Comparison of ENCODE assay signal across 23 cellular contexts in genomic region chr4:138290803-138291202, GRCh38. TPM values are rescaled to one million over a fixed set of nuclear protein-coding genes. Genes with fewer than 3 reads are reported as not detected.
DNase-seq lines count a peak whose midpoint lies in the region; ATAC-seq and TF ChIP-seq lines count a peak whose summit lies in the region.
"Had no signal": no experiment of that assay in that cellular context is flagged by ENCODE, and none has a peak within 500 bp of the region (broad histone marks: within the 10 kb centered on the region; RNA-seq: fewer than 3 reads in every experiment).

No MANE protein-coding gene starts in this region.

- TF ChIP-seq EP300 in upper lobe of left lung (IDR thresholded peaks at IDR 0.05): no peak

- no peak for TF ChIP-seq POLR2A in upper lobe of left lung (IDR thresholded peaks at IDR 0.05)

- no peaks in the 10 kb centered on the region for H3K9me3 ChIP-seq in upper lobe of left lung
- H3K9me3 ChIP-seq: BLaER1, Peyer's patch had no signal

- no peaks in the 10 kb centered on the region for H3K27me3 ChIP-seq in upper lobe of left lung
- H3K27me3 ChIP-seq: BLaER1, Peyer's patch had no signal

- DNase-seq in NCI-H748 (lab: John Stamatoyannopoulos, UW; ENCODE audit: unreplicated experiment): peak; percentile 22
- no peak for DNase-seq in NCI-H748 treated with DMSO at 0.1 percent for 48 hours (lab: John Stamatoyannopoulos, UW)
- DNase-seq in M059J (ENCODE audit: low read depth): peak; percentile 32
- peak; percentile 7 for DNase-seq in fibroblast of gingiva (ENCODE audit: low read depth)
- no peak for DNase-seq in upper lobe of left lung
- DNase-seq in AML-193 (lab: John Stamatoyannopoulos, UW): no peak
- DNase-seq in NCI-H345 treated with DMSO at 0.1 percent for 48 hours (lab: John Stamatoyannopoulos, UW; ENCODE audit: unreplicated experiment): no peak
- DNase-seq: CD4-positive, CD25-positive, alpha-beta regulatory T cell; DMS79 treated with DMSO at 0.1 percent for 48 hours; GF-D8; GOT3; MV-4-11; NCI-H1105; NCI-H1436 treated with DMSO at 0.1 percent for 48 hours; NCI-H187 treated with DMSO at 0.1 percent for 48 hours; NCI-H2171; NCI-H345; NCI-H524; OCI-M1; Peyer's patch; SHP77 treated with DMSO at 0.1 percent for 48 hours had no signal

- TF ChIP-seq CTCF in upper lobe of left lung (IDR thresholded peaks at IDR 0.05): no peak

- H3K36me3 ChIP-seq in upper lobe of left lung: no peaks in the 10 kb centered on the region
- H3K36me3 ChIP-seq: BLaER1, Peyer's patch had no signal

- 57 to 83% methylated on average over 2 of the region's 2 CpGs for WGBS in upper lobe of left lung, 2 donors

- H3K4me1 ChIP-seq in upper lobe of left lung: no peaks in the 10 kb centered on the region
- H3K4me1 ChIP-seq: BLaER1, Peyer's patch had no signal

- ATAC-seq in upper lobe of left lung (ENCODE audit: low FRiP score in 2 of 2): no peak
- ATAC-seq: HCT116 had no signal

- no peak overlapping the region for H3K27ac ChIP-seq in upper lobe of left lung
- H3K27ac ChIP-seq: BLaER1, Peyer's patch had no signal

- no peak overlapping the region for H3K4me3 ChIP-seq in upper lobe of left lung
- H3K4me3 ChIP-seq: BLaER1, Peyer's patch had no signal

RNA-seq across cellular contexts. Expression of gene SLC7A11, which starts 48.7 kb away (rescaled TPM):
- 7.8 and 9.2 TPM in 2 replicates for total RNA-seq in M059J (2014; rRNA removed; shearing (Covaris generic))
- total RNA-seq in upper lobe of left lung: 1 to 10 TPM in 5 of 6 donors, under 1 TPM in 1; 0.77 to 9.6 (median 2.1) TPM

Comparison
In these comparisons a context has a peak if more than half of its experiments do, and no peak if none do; other contexts are left out.
1. DNase-seq: peak in NCI-H748 (single experiment), M059J (single experiment) and fibroblast of gingiva (single experiment); none in NCI-H748 treated with DMSO at 0.1 percent for 48 hours (single experiment), upper lobe of left lung (0 of 2), AML-193 (0 of 2) and NCI-H345 treated with DMSO at 0.1 percent for 48 hours (single experiment).